10 cellular contexts compared by ENCODE assay signal in genomic region chr6:48111143-48111506, GRCh38. TPM values are rescaled to one million over a fixed set of nuclear protein-coding genes. Genes with fewer than 3 reads are reported as not detected.
DNase-seq lines count a peak whose midpoint lies in the region; TF ChIP-seq lines count a peak whose summit lies in the region.
"Had no signal": no experiment of that assay in that cellular context is flagged by ENCODE, and none has a peak within 500 bp of the region (broad histone marks: within the 10 kb centered on the region; RNA-seq: fewer than 3 reads in every experiment).

PTCHD4 (minus strand) TSS chr6:48111197; CDS start chr6:48068957, 42,240 bp downstream.

- peak; percentile 52 for DNase-seq in GM23248
- peak; percentile 99 for DNase-seq in NCI-H69 (lab: John Stamatoyannopoulos, UW)
- peak; percentile 67 for DNase-seq in epidermal melanocyte (ENCODE audit: insufficient read length, low spot score)
- DNase-seq in ovary, result no peak
- DNase-seq in vagina (ENCODE audit: extremely low spot score in 2 of 2), result no peak
- no peak for DNase-seq in putamen (ENCODE audit: low spot score)
- DNase-seq in NCI-H187 (lab: John Stamatoyannopoulos, UW), result no peak
- DNase-seq in NCI-H1694 treated with DMSO at 0.1 percent for 48 hours (lab: John Stamatoyannopoulos, UW), result no peak

- H3K27me3 ChIP-seq in GM23248 (replicated peaks; ENCODE audit: insufficient read depth) (no peaks in the 10 kb centered on the region), ovary (no peaks in the 10 kb centered on the region), vagina (no peaks in the 10 kb centered on the region)

- in situ Hi-C loops in GM23248 (cut with MboI), result no loop called here

- H3K27ac ChIP-seq in GM23248, result peak within 1 kb of the TSS; percentile 33
- no peak within 1 kb of the TSS for H3K27ac ChIP-seq in ovary
- H3K27ac ChIP-seq in vagina, result no peak within 1 kb of the TSS
- H3K27ac ChIP-seq: VCaP had no signal

- H3F3A ChIP-seq in GM23248 (ENCODE audit: insufficient read depth), result no peaks in the 10 kb centered on the region

- peak within 1 kb of the TSS; percentile 77 for H3K4me2 ChIP-seq in GM23248 (ENCODE audit: unreplicated experiment)

- peak within 1 kb of the TSS; percentile 70 for H3K9ac ChIP-seq in GM23248

- H2AFZ ChIP-seq in GM23248, result peak within 1 kb of the TSS; percentile 60; the same call in 1 of the 2 replicates

- H3K9me3 ChIP-seq in GM23248 (ENCODE audit: low read depth), result no peaks in the 10 kb centered on the region
- no peaks in the 10 kb centered on the region for H3K9me3 ChIP-seq in ovary
- H3K9me3 ChIP-seq in vagina, result no peaks in the 10 kb centered on the region

- TF ChIP-seq POLR2A in ovary (IDR thresholded peaks at IDR 0.05) (no peak), vagina (IDR thresholded peaks at IDR 0.05) (no peak)

- intact Hi-C loops in ovary (cut with DNase I) (no loop called here), vagina (cut with DNase I) (no loop called here)

- H3K9me2 ChIP-seq in GM23248 (ENCODE audit: insufficient read depth), result no peaks in the 10 kb centered on the region

- no peak for TF ChIP-seq EP300 in ovary (IDR thresholded peaks at IDR 0.05)

- 68 to 70% methylated on average over 1 of the region's 1 CpG for WGBS in GM23248 (ENCODE audit: low coverage in 1 of 2, low lambda C conversion rate in 2 of 2, missing lambda C conversion rate in 2 of 2), 2 experiments
- 68 to 84% (median 69%) methylated on average over 1 of the region's 1 CpG for WGBS in ovary, 3 donors

- no peaks in the 10 kb centered on the region for H3K36me3 ChIP-seq in GM23248 (ENCODE audit: low read depth)
- no peaks in the 10 kb centered on the region for H3K36me3 ChIP-seq in ovary
- H3K36me3 ChIP-seq in vagina, result no peaks in the 10 kb centered on the region

- H3K4me3 ChIP-seq in GM23248 (peak within 1 kb of the TSS; percentile 70), ovary (peak within 1 kb of the TSS; percentile 1), vagina (peak within 1 kb of the TSS in 1 of 2 donors; percentile 13)
- H3K4me3 ChIP-seq: skin epidermis had no signal

- no peaks in the 10 kb centered on the region for H4K20me1 ChIP-seq in GM23248 (ENCODE audit: insufficient read depth)

- H3K4me1 ChIP-seq in GM23248 (ENCODE audit: insufficient read depth) (peaks cover 5% of the 10 kb centered on the region; the same call in 1 of the 2 replicates), ovary (ENCODE audit: insufficient read depth) (no peaks in the 10 kb centered on the region), vagina (no peaks in the 10 kb centered on the region)

- H3K79me2 ChIP-seq in GM23248 (ENCODE audit: insufficient read depth), result peaks cover 22% of the 10 kb centered on the region

- TF ChIP-seq CTCF in ovary (IDR thresholded peaks at IDR 0.05) (no peak), vagina (IDR thresholded peaks at IDR 0.05) (no peak)

RNA-seq across cellular contexts. Expression of gene PTCHD4, which starts in this region (rescaled TPM):
- total RNA-seq in GM23248 (2014; rRNA removed; shearing (Covaris generic)), result 0.51 and 0.76 TPM in 2 replicates
- polyA plus RNA-seq in GM23248 (2016; fragmentation: Nextera tagmentation; extraction: Ambion mirVana) (1.1 and 1.2 TPM in 2 replicates), ovary (under 1 TPM; 0.07 to 0.55 TPM)
- total RNA-seq in ovary (1 to 10 TPM in 4 of 7 donors, under 1 TPM in 3; 0.08 to 4.6 (median 1.2) TPM), vagina (not detected)

Comparison
In these comparisons a context has a peak if more than half of its experiments do, and no peak if none do; other contexts are left out.
1. DNase-seq: peak in GM23248 (single experiment), NCI-H69 (single experiment) and epidermal melanocyte (single experiment); none in ovary (0 of 5), vagina (0 of 2), putamen (single experiment), NCI-H187 (0 of 2) and NCI-H1694 treated with DMSO at 0.1 percent for 48 hours (single experiment).